Comparison of ENCODE assay signal across 9 cellular contexts in the genomic region with DNA sequence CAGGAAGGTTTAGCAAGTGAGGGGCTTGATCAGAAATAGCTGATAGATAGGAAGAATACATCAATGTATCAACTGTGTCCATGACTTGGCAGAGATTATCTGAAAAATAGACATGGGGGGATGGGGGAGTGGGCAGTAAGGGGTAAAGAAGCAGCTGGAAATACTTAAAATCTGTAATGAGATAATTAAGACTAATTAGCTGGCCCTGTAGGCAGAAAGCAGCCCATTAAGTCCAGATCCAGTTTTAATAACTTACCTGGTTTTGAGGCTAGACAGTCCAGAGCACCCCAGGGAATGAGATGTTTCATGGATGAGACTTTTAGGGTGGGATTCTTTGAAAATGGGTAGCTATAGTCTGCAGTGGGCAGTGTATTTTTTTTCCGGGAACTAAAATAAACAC.
"Had no signal": no experiment of that assay in that cellular context is flagged by ENCODE, and none has a peak within 500 bp of the region (broad histone marks: within the 10 kb centered on the region; RNA-seq: fewer than 3 reads in every experiment).

No MANE protein-coding gene starts in this region.

- H3K4me3 ChIP-seq: GM23248, HAP-1, K562 had no signal

- H3K9me3 Mint-ChIP-seq: HFFc6 had no signal

- H3K9me3 ChIP-seq: HAP-1 had no signal

- H3K36me3 ChIP-seq: HAP-1 had no signal

- DNase-seq: GM23248, GOT3, H7, HFFc6, IMR-90 had no signal

- H3K27ac ChIP-seq: GM23248 had no signal

- FAIRE-seq: HTR-8/SVneo, K562 had no signal

- H3K4me3 Mint-ChIP-seq: HFFc6 had no signal

- H3K27ac Mint-ChIP-seq: HFFc6 had no signal

- H3K9ac ChIP-seq: GM23248 had no signal

- H3K4me1 ChIP-seq: HAP-1 had no signal

- H2AFZ ChIP-seq: GM23248 had no signal

- ATAC-seq: HCT116, K562 had no signal
